In genomic region chr18:78323453-78324230, GRCh38 we compare ENCODE assay signal across 30 cellular contexts.
"Had no signal": no experiment of that assay in that cellular context is flagged by ENCODE, and none has a peak within 500 bp of the region (broad histone marks: within the 10 kb centered on the region; RNA-seq: fewer than 3 reads in every experiment).

No MANE protein-coding gene starts in this region.

- H3K27ac ChIP-seq: brain microvascular endothelial cell, coronary artery, dorsolateral prefrontal cortex, esophagus muscularis mucosa, foreskin keratinocyte, gastrocnemius medialis, heart left ventricle had no signal

- H3K36me3 ChIP-seq: brain microvascular endothelial cell, esophagus muscularis mucosa, gastrocnemius medialis, heart left ventricle had no signal

- ATAC-seq: activated T-cell treated with anti-CD3 and anti-CD28 coated beads, Interleukin-2, amount 50 U/mL, for 72 hours; foreskin keratinocyte; gastrocnemius medialis; heart left ventricle; T-helper 17 cell; WTC11 had no signal

- H3K27me3 ChIP-seq: brain microvascular endothelial cell, foreskin keratinocyte, gastrocnemius medialis had no signal

- H3K9me3 ChIP-seq: esophagus muscularis mucosa, gastrocnemius medialis, heart left ventricle had no signal

- DNase-seq: activated CD4-positive, alpha-beta memory T cell treated with anti-CD3 and anti-CD28 coated beads, Interleukin-2, amount 10 ng/mL, durations not matched to agents 7 days and 5 days; activated CD4-positive, alpha-beta T cell treated with anti-CD3 and anti-CD28 coated beads for 1 hour; activated CD4-positive, alpha-beta T cell treated with anti-CD3 and anti-CD28 coated beads for 4 hours; activated CD4-positive, alpha-beta T cell treated with anti-CD3 and anti-CD28 coated beads, Interleukin-2, amount 10 ng/mL, durations not matched to agents 7 days and 5 days; activated CD4-positive, alpha-beta T cell treated with anti-CD3 and anti-CD28 coated beads, Interleukin-2, amount 50 U/mL, for 4 hours; activated CD8-positive, alpha-beta memory T cell treated with anti-CD3 and anti-CD28 coated beads, Interleukin-2, amount 50 U/mL, for 48 hours; activated gamma-delta T cell; activated naive CD4-positive, alpha-beta T cell; activated naive CD4-positive, alpha-beta T cell treated with anti-CD3 and anti-CD28 coated beads, Interleukin-2, amount 50 U/mL, for 16 hours; activated T-cell treated with anti-CD3 and anti-CD28 coated beads for 4 hours; activated T-cell treated with anti-CD3 and anti-CD28 coated beads, Interleukin-2, amount 50 U/mL, for 24 hours; activated T-cell treated with anti-CD3 and anti-CD28 coated beads, Interleukin-2, amount 50 U/mL, for 72 hours; amniotic stem cell; anterior cingulate cortex; brain microvascular endothelial cell; dorsolateral prefrontal cortex; effector memory CD4-positive, alpha-beta T cell; endodermal cell; foreskin keratinocyte; gastrocnemius medialis; glutamatergic neuron; heart left ventricle; T-helper 1 cell; T-helper 17 cell; T1000 had no signal

- H3K4me3 ChIP-seq: coronary artery, dorsolateral prefrontal cortex, esophagus muscularis mucosa, gastrocnemius medialis, heart left ventricle had no signal

- FAIRE-seq: astrocyte, bronchial epithelial cell had no signal

- H3K4me1 ChIP-seq: esophagus muscularis mucosa, foreskin keratinocyte, gastrocnemius medialis, heart left ventricle had no signal
